ENCODE assay signal across 8 cellular contexts in genomic region chr5:90474235-90475107, GRCh38. TPM values are rescaled to one million over a fixed set of nuclear protein-coding genes. Genes with fewer than 3 reads are reported as not detected.
DNase-seq lines count a peak whose midpoint lies in the region; ATAC-seq, FAIRE-seq and TF ChIP-seq lines count a peak whose summit lies in the region.

TSS of gene MBLAC2 (minus strand) at chr5:90474771. CDS start at chr5:90474292, 479 bp downstream.
TSS of gene POLR3G (plus strand) at chr5:90474864. CDS start at chr5:90485568, 10,704 bp downstream.

- peak within 1 kb of the TSS; percentile 97 for H3K27ac Mint-ChIP-seq in progenitor cell of endocrine pancreas

- peak; percentile 90 for ATAC-seq in HG02763 (IDR thresholded peaks at IDR 0.05; ENCODE audit: unreplicated experiment)
- peak; percentile 98 for ATAC-seq in left cardiac atrium

- H3K4me3 Mint-ChIP-seq in progenitor cell of endocrine pancreas (ENCODE audit: low read depth) = peak within 1 kb of the TSS; percentile 96

- H3K9me3 Mint-ChIP-seq in progenitor cell of endocrine pancreas (ENCODE audit: low read depth) = no peaks in the 10 kb centered on the region

- H3K27me3 Mint-ChIP-seq in progenitor cell of endocrine pancreas = peaks cover 28% of the 10 kb centered on the region

- peak; percentile 95 for FAIRE-seq in GM12892 (lab: Jason Lieb, UNC)

- H3K36me3 Mint-ChIP-seq in progenitor cell of endocrine pancreas (ENCODE audit: insufficient read depth) = no peaks in the 10 kb centered on the region

- DNase-seq in GM12892 (ENCODE audit: insufficient read length) (peak; percentile 69), NCI-H128 (lab: John Stamatoyannopoulos, UW; ENCODE audit: unreplicated experiment) (peak; percentile 61), SW480 (ENCODE audit: low spot score) (peak; percentile 92), amniotic epithelial cell (ENCODE audit: low read depth) (peak; percentile 90), left cardiac atrium (peak; percentile 93), progenitor cell of endocrine pancreas (ENCODE audit: low spot score, unreplicated experiment) (peak; percentile 89), ureter (ENCODE audit: low spot score) (peak; percentile 96)

- TF ChIP-seq POLR2A in GM12892 (IDR thresholded peaks at IDR 0.05; ENCODE audit: low read depth, low read length) = peak; percentile 90; the same call in 1 of the 2 replicates

- peaks cover 9% of the 10 kb centered on the region for H3K4me1 Mint-ChIP-seq in progenitor cell of endocrine pancreas (ENCODE audit: low read depth)

- intact Hi-C loops in left cardiac atrium (cut with DNase I) = loop anchor here in 1 of 2 donors (2.0 kb wide), 1 partner anchor 54 kb away; the partner anchor contains the start of gene LYSMD3

- peak; percentile 70 for TF ChIP-seq CTCF in progenitor cell of endocrine pancreas (IDR thresholded peaks at IDR 0.05; ENCODE audit: unreplicated experiment)

RNA-seq across cellular contexts. Expression of gene MBLAC2, which starts in this region (rescaled TPM):
- 4.3 TPM for polyA plus RNA-seq in GM12892 (2012; ENCODE audit: missing spikeins)
- total RNA-seq in left cardiac atrium (1 to 10 TPM; 3.2 to 3.4 TPM), progenitor cell of endocrine pancreas (4.3 and 4.5 TPM in 2 replicates), ureter (7.8 TPM)

RNA-seq across cellular contexts. Expression of gene POLR3G, which starts in this region (rescaled TPM):
- polyA plus RNA-seq in GM12892 (2012; ENCODE audit: missing spikeins) = 19.5 TPM
- total RNA-seq in left cardiac atrium (1 to 10 TPM; 1.0 to 1.2 TPM), progenitor cell of endocrine pancreas (2.1 and 3.2 TPM in 2 replicates), ureter (2.1 TPM)

Comparison
In these comparisons a context has a peak if more than half of its experiments do, and no peak if none do; other contexts are left out.
1. Peak in every context shown above with its lines: DNase-seq and ATAC-seq.